16 cellular contexts compared by ENCODE assay signal in genomic region chr3:178284180-178284579, GRCh38.
DNase-seq lines count a peak whose midpoint lies in the region; ATAC-seq and TF ChIP-seq lines count a peak whose summit lies in the region.
"Had no signal": no experiment of that assay in that cellular context is flagged by ENCODE, and none has a peak within 500 bp of the region (broad histone marks: within the 10 kb centered on the region; RNA-seq: fewer than 3 reads in every experiment).

No MANE protein-coding gene starts in this region.

- peak overlapping the region; percentile 42; the same call in 1 of the 2 replicates for H3K27ac Mint-ChIP-seq in GM23338
- H3K27ac Mint-ChIP-seq: B cell; CD8-positive, alpha-beta T cell; HFFc6 had no signal

- no peaks in the 10 kb centered on the region for H3K27me3 ChIP-seq in GM23338 (ENCODE audit: insufficient read depth)
- H3K27me3 ChIP-seq: BLaER1 treated with 17β-estradiol and CSF1 and Interleukin-3, amounts not matched to agents 10 nM and 100 nM had no signal

- intact Hi-C loops in lower leg skin (cut with DNase I; ENCODE audit: low total_unique reads), result no loop called here

- no peak for ATAC-seq in GM23338
- ATAC-seq in left lobe of liver, result no peak
- ATAC-seq: CD8-positive, alpha-beta T cell had no signal

- H3K4me1 Mint-ChIP-seq in GM23338, result peaks cover 9% of the 10 kb centered on the region
- H3K4me1 Mint-ChIP-seq: B cell had no signal

- no peaks in the 10 kb centered on the region for H3K27me3 Mint-ChIP-seq in GM23338 (ENCODE audit: insufficient read depth, low read depth, poor library complexity)
- H3K27me3 Mint-ChIP-seq: B cell had no signal

- H3K79me2 ChIP-seq in GM23338 (replicated peaks; ENCODE audit: insufficient read depth), result no peaks in the 10 kb centered on the region

- H3F3A ChIP-seq in GM23338 (replicated peaks; ENCODE audit: low read depth), result no peaks in the 10 kb centered on the region

- DNase-seq in GM23338 (ENCODE audit: low spot score) (no peak), epithelial cell of proximal tubule (ENCODE audit: low read depth) (peak; percentile 72), glomerular visceral epithelial cell (ENCODE audit: extremely low spot score) (peak; percentile 21), kidney tubule cell (ENCODE audit: low spot score) (peak; percentile 57), lower leg skin (ENCODE audit: low spot score in 2 of 2) (no peak), left lobe of liver (ENCODE audit: low spot score) (no peak), DMS79 (lab: John Stamatoyannopoulos, UW) (no peak)
- no peak for DNase-seq in activated CD4-positive, alpha-beta T cell treated with anti-CD3 and anti-CD28 coated beads, Interleukin-2, amount 50 U/mL, for 4 hours
- DNase-seq: 8988T; CD8-positive, alpha-beta T cell; DMS 273 treated with DMSO at 0.1 percent for 48 hours; DMS53; HCEC 1CT; HFFc6 had no signal

- TF ChIP-seq POLR2A in lower leg skin (IDR thresholded peaks at IDR 0.05), result no peak

- peaks cover 16% of the 10 kb centered on the region for H3K9me3 Mint-ChIP-seq in GM23338

- H3K4me1 ChIP-seq in GM23338 (ENCODE audit: insufficient read depth), result peaks cover 6% of the 10 kb centered on the region; the same call in 1 of the 2 replicates
- H3K4me1 ChIP-seq: BLaER1 treated with 17β-estradiol and CSF1 and Interleukin-3, amounts not matched to agents 10 nM and 100 nM had no signal

- no peak overlapping the region for H3K4me3 ChIP-seq in GM23338
- H3K4me3 ChIP-seq in epithelial cell of proximal tubule (ENCODE audit: low read depth, low read length), result no peak overlapping the region
- no peak overlapping the region for H3K4me3 ChIP-seq in lower leg skin (ENCODE audit: low read depth, poor library complexity, severe bottlenecking)
- H3K4me3 ChIP-seq: BLaER1 treated with 17β-estradiol and CSF1 and Interleukin-3, amounts not matched to agents 10 nM and 100 nM had no signal

- no peak overlapping the region for H3K27ac ChIP-seq in GM23338 (ENCODE audit: low read depth)
- H3K27ac ChIP-seq: BLaER1 treated with 17β-estradiol and CSF1 and Interleukin-3, amounts not matched to agents 10 nM and 100 nM had no signal

- H3K4me3 Mint-ChIP-seq in GM23338, result no peak overlapping the region
- H3K4me3 Mint-ChIP-seq: B cell; CD8-positive, alpha-beta T cell; HFFc6 had no signal

- TF ChIP-seq CTCF in GM23338 (conservative IDR thresholded peaks at IDR 0.05; ENCODE audit: low read depth in 2 of 2), result no peak
- TF ChIP-seq CTCF in epithelial cell of proximal tubule (conservative IDR thresholded peaks at IDR 0.05; ENCODE audit: low read depth, low read length), result no peak
- no peak for TF ChIP-seq CTCF in lower leg skin (IDR thresholded peaks at IDR 0.05)

- H3K9me2 ChIP-seq in GM23338 (ENCODE audit: insufficient read depth), result peaks cover 27% of the 10 kb centered on the region

- no peak overlapping the region for H2AFZ ChIP-seq in GM23338

- peaks cover 8% of the 10 kb centered on the region; the same call in 2 of the 3 replicates for H3K36me3 Mint-ChIP-seq in GM23338 (ENCODE audit: low read depth)
- H3K36me3 Mint-ChIP-seq: CD8-positive, alpha-beta T cell had no signal

- 69 to 94% methylated on average over 1 of the region's 1 CpG for WGBS in lower leg skin, 2 donors

- H3K4me2 ChIP-seq in GM23338, result no peak overlapping the region
- H3K4me2 ChIP-seq: BLaER1 treated with 17β-estradiol and CSF1 and Interleukin-3, amounts not matched to agents 10 nM and 100 nM had no signal

- no peaks in the 10 kb centered on the region for H4K20me1 ChIP-seq in GM23338 (replicated peaks; ENCODE audit: insufficient read depth)
- H4K20me1 ChIP-seq: BLaER1 treated with 17β-estradiol and CSF1 and Interleukin-3, amounts not matched to agents 10 nM and 100 nM had no signal

- no peaks in the 10 kb centered on the region for H3K36me3 ChIP-seq in GM23338 (ENCODE audit: insufficient read depth)
- H3K36me3 ChIP-seq: BLaER1 treated with 17β-estradiol and CSF1 and Interleukin-3, amounts not matched to agents 10 nM and 100 nM had no signal

TF ChIP-seq in GM23338, 12 proteins besides CTCF, POLR2A, EP300 and RAD21 (continues in another document):
- no peak for TF ChIP-seq STAT1 (IDR thresholded peaks at IDR 0.05; ENCODE audit: unreplicated experiment)
- TF ChIP-seq REST (IDR thresholded peaks at IDR 0.05; ENCODE audit: unreplicated experiment), result no peak
- no peak for TF ChIP-seq POLR2AphosphoS5 (IDR thresholded peaks at IDR 0.05; ENCODE audit: low read depth)
- TF ChIP-seq CREB1 (CRISPR knock-in tag; IDR thresholded peaks at IDR 0.05; ENCODE audit: low read depth), result no peak
- no peak for TF ChIP-seq JUNB (IDR thresholded peaks at IDR 0.05; ENCODE audit: unreplicated experiment)
- no peak for TF ChIP-seq NANOG (IDR thresholded peaks at IDR 0.05; ENCODE audit: borderline replicate concordance)
- no peak for TF ChIP-seq ZNF331 (CRISPR knock-in tag; IDR thresholded peaks at IDR 0.05; ENCODE audit: low read depth)
- TF ChIP-seq EZH2 (IDR thresholded peaks at IDR 0.05; ENCODE audit: low read depth, unreplicated experiment), result no peak
- no peak for TF ChIP-seq EZH2phosphoT487 (IDR thresholded peaks at IDR 0.05; ENCODE audit: unreplicated experiment)

Comparison
In these comparisons a context has a peak if more than half of its experiments do, and no peak if none do; other contexts are left out.
1. DNase-seq: peak in epithelial cell of proximal tubule (single experiment), glomerular visceral epithelial cell (single experiment) and kidney tubule cell (single experiment); none in GM23338 (single experiment), activated CD4-positive, alpha-beta T cell treated with anti-CD3 and anti-CD28 coated beads, Interleukin-2, amount 50 U/mL, for 4 hours (0 of 2), lower leg skin (0 of 2), left lobe of liver (single experiment) and DMS79 (single experiment).